ENCODE assay signal across 9 cellular contexts in genomic region chr17:50482516-50482915, GRCh38. TPM values are rescaled to one million over a fixed set of nuclear protein-coding genes. Genes with fewer than 3 reads are reported as not detected.
A peak's percentile ranks its signal among the peaks of the same experiment; 100 is the strongest.
DNase-seq lines count a peak whose midpoint lies in the region; ATAC-seq and FAIRE-seq lines count a peak whose summit lies in the region.
"Had no signal": no experiment of that assay in that cellular context is flagged by ENCODE, and none has a peak within 500 bp of the region (broad histone marks: within the 10 kb centered on the region; RNA-seq: fewer than 3 reads in every experiment).

No MANE protein-coding gene starts in this region.

- peak; percentile 62 for FAIRE-seq in endometrium (lab: Jason Lieb, UNC)
- FAIRE-seq: colon had no signal

- DNase-seq in DMS 273 (lab: John Stamatoyannopoulos, UW; ENCODE audit: unreplicated experiment) = peak; percentile 87
- peak; percentile 57 to 62 for DNase-seq in NOMO-1 (lab: John Stamatoyannopoulos, UW; ENCODE audit: unreplicated experiment in 2 of 2)
- peak; percentile 86 for DNase-seq in activated CD8-positive, alpha-beta memory T cell treated with anti-CD3 and anti-CD28 coated beads, Interleukin-2, amount 10 ng/mL, durations not matched to agents 7 days and 5 days
- peak; percentile 93 for DNase-seq in midbrain (lab: John Stamatoyannopoulos, UW)
- DNase-seq in stimulated activated CD8-positive, alpha-beta memory T cell treated with anti-CD3 and anti-CD28 coated beads, Interleukin-15, amount 100 ng/mL, for 24 hours (ENCODE audit: low read depth) = peak; percentile 51

- H3K4me1 Mint-ChIP-seq in activated CD8-positive, alpha-beta memory T cell treated with anti-CD3 and anti-CD28 coated beads, Interleukin-2, amount 10 ng/mL, durations not matched to agents 7 days and 5 days = peaks cover 27% of the 10 kb centered on the region

- CTCF ChIA-PET in activated CD8-positive, alpha-beta memory T cell treated with anti-CD3 and anti-CD28 coated beads, Interleukin-2, amount 10 ng/mL, durations not matched to agents 7 days and 5 days (lab: Charles Lee) = interaction anchor here (0.6 to 4.7 kb wide), 15 partner anchors 10 to 350 kb away, joined by 3 to 20 read pairs (median 4); partner anchors contain the start of gene CACNA1G

- peaks cover 7% of the 10 kb centered on the region for H3K36me3 Mint-ChIP-seq in activated CD8-positive, alpha-beta memory T cell treated with anti-CD3 and anti-CD28 coated beads, Interleukin-2, amount 10 ng/mL, durations not matched to agents 7 days and 5 days

- peak overlapping the region; percentile 32 for H3K27ac Mint-ChIP-seq in activated CD8-positive, alpha-beta memory T cell treated with anti-CD3 and anti-CD28 coated beads, Interleukin-2, amount 10 ng/mL, durations not matched to agents 7 days and 5 days

- H3K4me3 Mint-ChIP-seq in activated CD8-positive, alpha-beta memory T cell treated with anti-CD3 and anti-CD28 coated beads, Interleukin-2, amount 10 ng/mL, durations not matched to agents 7 days and 5 days = no peak overlapping the region

- ATAC-seq in HG02973 (IDR thresholded peaks at IDR 0.05; ENCODE audit: unreplicated experiment) = peak; percentile 35
- peak; percentile 31 for ATAC-seq in activated CD8-positive, alpha-beta memory T cell treated with anti-CD3 and anti-CD28 coated beads, Interleukin-2, amount 10 ng/mL, durations not matched to agents 7 days and 5 days
- ATAC-seq in GM18511 (IDR thresholded peaks at IDR 0.05; ENCODE audit: unreplicated experiment) = no peak

- no peaks in the 10 kb centered on the region for H3K27me3 Mint-ChIP-seq in activated CD8-positive, alpha-beta memory T cell treated with anti-CD3 and anti-CD28 coated beads, Interleukin-2, amount 10 ng/mL, durations not matched to agents 7 days and 5 days

- no peaks in the 10 kb centered on the region for H3K9me3 Mint-ChIP-seq in activated CD8-positive, alpha-beta memory T cell treated with anti-CD3 and anti-CD28 coated beads, Interleukin-2, amount 10 ng/mL, durations not matched to agents 7 days and 5 days (ENCODE audit: low read depth)

RNA-seq across cellular contexts. Expression of gene RSAD1, which starts 3.9 kb away (rescaled TPM):
- total RNA-seq in activated CD8-positive, alpha-beta memory T cell treated with anti-CD3 and anti-CD28 coated beads, Interleukin-2, amount 10 ng/mL, durations not matched to agents 7 days and 5 days = 10 to 100 TPM; 30.3 to 33.2 TPM

RNA-seq across cellular contexts. Expression of gene CHAD, which starts 13.8 kb away (rescaled TPM):
- total RNA-seq in activated CD8-positive, alpha-beta memory T cell treated with anti-CD3 and anti-CD28 coated beads, Interleukin-2, amount 10 ng/mL, durations not matched to agents 7 days and 5 days = not detected

RNA-seq across cellular contexts. Expression of gene MYCBPAP, which starts 25.7 kb away (rescaled TPM):
- total RNA-seq in activated CD8-positive, alpha-beta memory T cell treated with anti-CD3 and anti-CD28 coated beads, Interleukin-2, amount 10 ng/mL, durations not matched to agents 7 days and 5 days = 10 to 100 TPM in 1 of 2 experiments, 1 to 10 TPM in 1; 6.7 to 13.9 TPM

RNA-seq across cellular contexts. Expression of gene EPN3, which starts 50.0 kb away (rescaled TPM):
- total RNA-seq in activated CD8-positive, alpha-beta memory T cell treated with anti-CD3 and anti-CD28 coated beads, Interleukin-2, amount 10 ng/mL, durations not matched to agents 7 days and 5 days = not detected

RNA-seq across cellular contexts. Expression of gene ACSF2, which starts 56.5 kb away (rescaled TPM):
- total RNA-seq in activated CD8-positive, alpha-beta memory T cell treated with anti-CD3 and anti-CD28 coated beads, Interleukin-2, amount 10 ng/mL, durations not matched to agents 7 days and 5 days = 10 to 100 TPM; 34.6 to 49.4 TPM
